ENCODE assay signal across 8 cellular contexts in genomic region chr19:43624933-43625332, GRCh38. TPM values are rescaled to one million over a fixed set of nuclear protein-coding genes. Genes with fewer than 3 reads are reported as not detected.
DNase-seq lines count a peak whose midpoint lies in the region; ATAC-seq and TF ChIP-seq lines count a peak whose summit lies in the region.

No MANE protein-coding gene starts in this region.

- H4K20me1 ChIP-seq in DOHH2 (ENCODE audit: control insufficient read depth, insufficient read depth, low read depth, low read length), result no peaks in the 10 kb centered on the region

- H3K4me3 Mint-ChIP-seq in T-helper 17 cell (no peak overlapping the region), chondrocyte (ENCODE audit: unreplicated experiment) (no peak overlapping the region)
- no peak overlapping the region for H3K4me3 Mint-ChIP-seq in activated naive CD8-positive, alpha-beta T cell treated with anti-CD3 and anti-CD28 coated beads, Interleukin-2, amount 10 ng/mL, durations not matched to agents 7 days and 5 days

- no peaks in the 10 kb centered on the region for H3K9me3 Mint-ChIP-seq in activated naive CD8-positive, alpha-beta T cell treated with anti-CD3 and anti-CD28 coated beads, Interleukin-2, amount 10 ng/mL, durations not matched to agents 7 days and 5 days
- H3K9me3 Mint-ChIP-seq in chondrocyte (ENCODE audit: low read depth), result no peaks in the 10 kb centered on the region

- no peak overlapping the region for H3K27ac ChIP-seq in DOHH2 (ENCODE audit: low read depth, low read length)
- H3K27ac ChIP-seq in mesendoderm (ENCODE audit: low read depth, low read length), result no peak overlapping the region
- no peak overlapping the region for H3K27ac ChIP-seq in testis

- TF ChIP-seq CTCF in DOHH2 (IDR thresholded peaks at IDR 0.05; ENCODE audit: low read depth, low read length, poor library complexity, severe bottlenecking), result peak; percentile 57
- TF ChIP-seq CTCF in testis (IDR thresholded peaks at IDR 0.05), result no peak
- no peak for TF ChIP-seq CTCF in chondrocyte (IDR thresholded peaks at IDR 0.05)

- no peaks in the 10 kb centered on the region for H3K79me1 ChIP-seq in mesendoderm (ENCODE audit: low read length)

- H3K9me3 ChIP-seq in DOHH2 (ENCODE audit: control insufficient read depth, insufficient read depth, low read length) (no peaks in the 10 kb centered on the region), T-helper 17 cell (ENCODE audit: control insufficient read depth, low read length, poor library complexity, severe bottlenecking) (no peaks in the 10 kb centered on the region), testis (no peaks in the 10 kb centered on the region)

- DNase-seq in T-helper 17 cell (peak; percentile 71 to 87 (median 77)), mesendoderm (peak; percentile 94), testis (peak; percentile 81), chondrocyte (ENCODE audit: low spot score) (no peak)
- peak; percentile 87 for DNase-seq in activated naive CD8-positive, alpha-beta T cell treated with anti-CD3 and anti-CD28 coated beads, Interleukin-2, amount 10 ng/mL, durations not matched to agents 7 days and 5 days

- no peak overlapping the region for H4K5ac ChIP-seq in mesendoderm (ENCODE audit: low read length)

- peaks cover 5% of the 10 kb centered on the region for H3K36me3 ChIP-seq in DOHH2 (ENCODE audit: control insufficient read depth, low read length)
- no peaks in the 10 kb centered on the region for H3K36me3 ChIP-seq in mesendoderm (ENCODE audit: control insufficient read depth, insufficient read depth, low read length)
- no peaks in the 10 kb centered on the region for H3K36me3 ChIP-seq in testis (ENCODE audit: low read depth, missing control alignments)

- H3K4me1 ChIP-seq in DOHH2 (ENCODE audit: control insufficient read depth, low read length), result peaks cover 20% of the 10 kb centered on the region
- H3K4me1 ChIP-seq in mesendoderm (ENCODE audit: control insufficient read depth, low read depth, low read length), result no peaks in the 10 kb centered on the region
- no peaks in the 10 kb centered on the region for H3K4me1 ChIP-seq in testis

- H3K27me3 ChIP-seq in DOHH2 (ENCODE audit: control insufficient read depth, low read length), result no peaks in the 10 kb centered on the region
- no peaks in the 10 kb centered on the region for H3K27me3 ChIP-seq in mesendoderm (ENCODE audit: insufficient read depth, low read length, poor library complexity)
- H3K27me3 ChIP-seq in testis, result no peaks in the 10 kb centered on the region

- H4K8ac ChIP-seq in mesendoderm (ENCODE audit: low read depth, low read length), result no peak overlapping the region

- H3K9me2 ChIP-seq in DOHH2 (replicated peaks; ENCODE audit: control insufficient read depth, low read length), result no peaks in the 10 kb centered on the region

- H3K23ac ChIP-seq in mesendoderm (ENCODE audit: low read length), result no peak overlapping the region

- no peak for TF ChIP-seq POLR2A in testis (IDR thresholded peaks at IDR 0.05)

- peaks cover 5% of the 10 kb centered on the region; the same call in 1 of the 2 replicates for H3F3A ChIP-seq in DOHH2 (ENCODE audit: control insufficient read depth, insufficient read depth)

- H3K4me2 ChIP-seq in DOHH2 (ENCODE audit: low read length), result peak overlapping the region; percentile 29; the same call in 1 of the 2 replicates
- H3K4me2 ChIP-seq in mesendoderm (ENCODE audit: low read length), result no peak overlapping the region

- no peak overlapping the region for H2BK15ac ChIP-seq in mesendoderm (replicated peaks; ENCODE audit: low read depth)

- no peak overlapping the region for H2BK5ac ChIP-seq in mesendoderm (ENCODE audit: low read length)

- H2AK5ac ChIP-seq in mesendoderm (ENCODE audit: low read length), result no peak overlapping the region

- POLR2A ChIA-PET in activated naive CD8-positive, alpha-beta T cell treated with anti-CD3 and anti-CD28 coated beads, Interleukin-2, amount 10 ng/mL, durations not matched to agents 7 days and 5 days (lab: Charles Lee), result no interaction called here

- H3K56ac ChIP-seq in mesendoderm (ENCODE audit: low read length), result peak overlapping the region; percentile 17

- H3K27me3 Mint-ChIP-seq in T-helper 17 cell (peaks cover 12% of the 10 kb centered on the region), chondrocyte (ENCODE audit: low read depth) (no peaks in the 10 kb centered on the region)
- H3K27me3 Mint-ChIP-seq in activated naive CD8-positive, alpha-beta T cell treated with anti-CD3 and anti-CD28 coated beads, Interleukin-2, amount 10 ng/mL, durations not matched to agents 7 days and 5 days, result peaks cover 10% of the 10 kb centered on the region

- ATAC-seq in T-helper 17 cell (peak; percentile 94), HG02840 (IDR thresholded peaks at IDR 0.05; ENCODE audit: low FRiP score, unreplicated experiment) (no peak), HG03354 (IDR thresholded peaks at IDR 0.05; ENCODE audit: poor library complexity, severe bottlenecking, unreplicated experiment) (no peak)
- peak; percentile 83 for ATAC-seq in activated naive CD8-positive, alpha-beta T cell treated with anti-CD3 and anti-CD28 coated beads, Interleukin-2, amount 10 ng/mL, durations not matched to agents 7 days and 5 days (ENCODE audit: low read depth)

- H3K27ac Mint-ChIP-seq in T-helper 17 cell (no peak overlapping the region), chondrocyte (ENCODE audit: unreplicated experiment) (no peak overlapping the region)
- H3K27ac Mint-ChIP-seq in activated naive CD8-positive, alpha-beta T cell treated with anti-CD3 and anti-CD28 coated beads, Interleukin-2, amount 10 ng/mL, durations not matched to agents 7 days and 5 days, result peak overlapping the region; percentile 51

- no peak overlapping the region for H3K18ac ChIP-seq in mesendoderm (ENCODE audit: low read length)

- intact Hi-C loops in testis (cut with DNase I; ENCODE audit: low total_unique reads), result no loop called here

- H3K9ac ChIP-seq in mesendoderm (ENCODE audit: low read length), result no peak overlapping the region

- no peak overlapping the region for H3K4ac ChIP-seq in mesendoderm (ENCODE audit: low read depth, low read length)

- H3K36me3 Mint-ChIP-seq in T-helper 17 cell (ENCODE audit: low read depth), result no peaks in the 10 kb centered on the region
- H3K36me3 Mint-ChIP-seq in activated naive CD8-positive, alpha-beta T cell treated with anti-CD3 and anti-CD28 coated beads, Interleukin-2, amount 10 ng/mL, durations not matched to agents 7 days and 5 days, result peaks cover 2% of the 10 kb centered on the region
- no peaks in the 10 kb centered on the region for H3K36me3 Mint-ChIP-seq in chondrocyte (ENCODE audit: low read depth)

- H3K4me1 Mint-ChIP-seq in T-helper 17 cell (peaks cover 21% of the 10 kb centered on the region), chondrocyte (ENCODE audit: low read depth) (peaks cover 9% of the 10 kb centered on the region)
- H3K4me1 Mint-ChIP-seq in activated naive CD8-positive, alpha-beta T cell treated with anti-CD3 and anti-CD28 coated beads, Interleukin-2, amount 10 ng/mL, durations not matched to agents 7 days and 5 days, result peaks cover 17% of the 10 kb centered on the region

- H3K79me2 ChIP-seq in DOHH2 (ENCODE audit: control insufficient read depth, low read length), result peaks cover 11% of the 10 kb centered on the region
- no peaks in the 10 kb centered on the region for H3K79me2 ChIP-seq in mesendoderm (ENCODE audit: control insufficient read depth, insufficient read depth, low read length)

- H3K4me3 ChIP-seq in DOHH2 (ENCODE audit: low read length) (no peak overlapping the region), mesendoderm (ENCODE audit: low read length) (no peak overlapping the region), testis (peak overlapping the region in 1 of 2 donors; percentile 3)

- H2BK120ac ChIP-seq in mesendoderm (ENCODE audit: low read depth, low read length), result no peak overlapping the region

- no CpG with 5 or more reads among the region's 30 CpGs for WGBS in mesendoderm (ENCODE audit: extremely low coverage, insufficient coverage, low lambda C conversion rate)
- 15 to 24% methylated on average over 5 to 30 of the region's 30 CpGs for WGBS in testis, 2 donors

RNA-seq across cellular contexts. Expression of gene ZNF428, which starts 5.5 kb away (rescaled TPM):
- 10 to 100 TPM; 23.8 to 26.3 TPM for total RNA-seq in T-helper 17 cell
- total RNA-seq in activated naive CD8-positive, alpha-beta T cell treated with anti-CD3 and anti-CD28 coated beads, Interleukin-2, amount 10 ng/mL, durations not matched to agents 7 days and 5 days, result 10 to 100 TPM; 23.3 to 23.7 TPM
- 8.1 TPM for polyA plus RNA-seq in mesendoderm (2013, experiment 1 of 2)
- polyA plus RNA-seq in mesendoderm (2013, experiment 2 of 2), result 8.6 TPM
- 10 to 100 TPM; 93.1 to 94.2 TPM for total RNA-seq in testis
- polyA plus RNA-seq in testis (ENCODE audit: insufficient read depth, low read depth, low replicate concordance), result 64.1 TPM
- 50.7 to 53.9 TPM (median 52.5 TPM) in 3 replicates for total RNA-seq in chondrocyte

RNA-seq across cellular contexts. Expression of gene SRRM5, which starts 13.0 kb away (rescaled TPM):
- total RNA-seq in T-helper 17 cell (under 1 TPM; 0.40 to 0.60 TPM), testis (10 to 100 TPM in 1 of 2 donors, 1 to 10 TPM in 1; 8.4 to 21.3 TPM), chondrocyte (0.12 to 0.27 TPM in 2 of 3 replicates, not detected in the other)
- under 1 TPM; 0.68 to 0.72 TPM for total RNA-seq in activated naive CD8-positive, alpha-beta T cell treated with anti-CD3 and anti-CD28 coated beads, Interleukin-2, amount 10 ng/mL, durations not matched to agents 7 days and 5 days
- polyA plus RNA-seq in mesendoderm (2013, experiment 1 of 2), result 0.08 TPM
- 0.08 TPM for polyA plus RNA-seq in mesendoderm (2013, experiment 2 of 2)
- polyA plus RNA-seq in testis (ENCODE audit: insufficient read depth, low read depth, low replicate concordance), result 36.0 TPM

RNA-seq across cellular contexts. Expression of gene CADM4, which starts 14.7 kb away (rescaled TPM):
- total RNA-seq in T-helper 17 cell (under 1 TPM; 0.40 to 0.91 TPM), testis (1 to 10 TPM; 1.5 to 4.3 TPM), chondrocyte (5.6 to 7.1 TPM (median 6.1 TPM) in 3 replicates)
- under 1 TPM; 0.36 to 0.43 TPM for total RNA-seq in activated naive CD8-positive, alpha-beta T cell treated with anti-CD3 and anti-CD28 coated beads, Interleukin-2, amount 10 ng/mL, durations not matched to agents 7 days and 5 days
- 9.1 TPM for polyA plus RNA-seq in mesendoderm (2013, experiment 1 of 2)
- polyA plus RNA-seq in mesendoderm (2013, experiment 2 of 2), result 9.5 TPM
- polyA plus RNA-seq in testis (ENCODE audit: insufficient read depth, low read depth, low replicate concordance), result 7.8 TPM

RNA-seq across cellular contexts. Expression of gene ZNF576, which starts 28.5 kb away (rescaled TPM):
- total RNA-seq in T-helper 17 cell (10 to 100 TPM in 1 of 2 donors, 1 to 10 TPM in 1; 7.9 to 11.1 TPM), testis (10 to 100 TPM; 14.6 to 17.9 TPM), chondrocyte (11.9 to 17.6 TPM (median 12.1 TPM) in 3 replicates)
- total RNA-seq in activated naive CD8-positive, alpha-beta T cell treated with anti-CD3 and anti-CD28 coated beads, Interleukin-2, amount 10 ng/mL, durations not matched to agents 7 days and 5 days, result 10 to 100 TPM; 15.3 to 17.8 TPM
- polyA plus RNA-seq in mesendoderm (2013, experiment 1 of 2), result 19.7 TPM
- polyA plus RNA-seq in mesendoderm (2013, experiment 2 of 2), result 20.0 TPM
- polyA plus RNA-seq in testis (ENCODE audit: insufficient read depth, low read depth, low replicate concordance), result 23.1 TPM

RNA-seq across cellular contexts. Expression of gene IRGQ, which starts 29.0 kb away (rescaled TPM):
- total RNA-seq in T-helper 17 cell (10 to 100 TPM; 49.9 to 51.1 TPM), testis (10 to 100 TPM; 26.4 to 29.0 TPM), chondrocyte (40.0 to 43.1 TPM (median 41.7 TPM) in 3 replicates)
- total RNA-seq in activated naive CD8-positive, alpha-beta T cell treated with anti-CD3 and anti-CD28 coated beads, Interleukin-2, amount 10 ng/mL, durations not matched to agents 7 days and 5 days, result 10 to 100 TPM; 12.4 to 13.9 TPM
- 10.8 TPM for polyA plus RNA-seq in mesendoderm (2013, experiment 1 of 2)
- 9.5 TPM for polyA plus RNA-seq in mesendoderm (2013, experiment 2 of 2)
- polyA plus RNA-seq in testis (ENCODE audit: insufficient read depth, low read depth, low replicate concordance), result 6.0 TPM

Comparison
In these comparisons a context has a peak if more than half of its experiments do, and no peak if none do; other contexts are left out.
1. ATAC-seq: peak in T-helper 17 cell (single experiment) and activated naive CD8-positive, alpha-beta T cell treated with anti-CD3 and anti-CD28 coated beads, Interleukin-2, amount 10 ng/mL, durations not matched to agents 7 days and 5 days (single experiment); none in HG02840 (single experiment) and HG03354 (single experiment).